1 cellular context compared by ENCODE assay signal in genomic region chr7:118080947-118081346, GRCh38.
A peak's percentile ranks its signal among the peaks of the same experiment; 100 is the strongest.
TF ChIP-seq lines count a peak whose summit lies in the region.

No MANE protein-coding gene starts in this region.

TF ChIP-seq in GM12878, 131 proteins besides CTCF, POLR2A, EP300 and RAD21 (continued from another document and continues in another):
- TF ChIP-seq PRDM15 (CRISPR knock-in tag; IDR thresholded peaks at IDR 0.05), result no peak
- peak; percentile 61 for TF ChIP-seq ZNF384 (IDR thresholded peaks at IDR 0.05; ENCODE audit: borderline replicate concordance, low read depth, low read length)
- no peak for TF ChIP-seq SUPT20H (IDR thresholded peaks at IDR 0.05; ENCODE audit: borderline replicate concordance, control insufficient read depth, low read depth, low read length)
- no peak for TF ChIP-seq ZNF592 (IDR thresholded peaks at IDR 0.05)
- TF ChIP-seq MLLT1 (IDR thresholded peaks at IDR 0.05), result no peak
- peak; percentile 44; the same call in 1 of the 2 replicates for TF ChIP-seq CREB1 (IDR thresholded peaks at IDR 0.05; ENCODE audit: low read depth)
- no peak for TF ChIP-seq ZBTB40 (IDR thresholded peaks at IDR 0.05; ENCODE audit: borderline replicate concordance)
- no peak for TF ChIP-seq MXI1 (IDR thresholded peaks at IDR 0.05; ENCODE audit: low read depth, low read length)
- TF ChIP-seq USF1 (IDR thresholded peaks at IDR 0.05; ENCODE audit: borderline replicate concordance, extremely low read length, insufficient read depth, low read depth, low read length), result no peak
- TF ChIP-seq WRNIP1 (IDR thresholded peaks at IDR 0.05; ENCODE audit: borderline replicate concordance, low read depth, low read length), result no peak
- no peak for TF ChIP-seq CBX5 (IDR thresholded peaks at IDR 0.05; ENCODE audit: low read depth)
- no peak for TF ChIP-seq CUX1 (IDR thresholded peaks at IDR 0.05; ENCODE audit: insufficient replicate concordance, low read depth, low read length)
- no peak for TF ChIP-seq PBX3 (IDR thresholded peaks at IDR 0.05; ENCODE audit: insufficient replicate concordance, low read depth, low read length)
- no peak for TF ChIP-seq NRF1 (conservative IDR thresholded peaks at IDR 0.05; ENCODE audit: low read depth, low read length)
- no peak for TF ChIP-seq IRF3 (IDR thresholded peaks at IDR 0.05)
- TF ChIP-seq RB1 (IDR thresholded peaks at IDR 0.05; ENCODE audit: borderline replicate concordance), result no peak
- no peak for TF ChIP-seq NR2F1 (conservative IDR thresholded peaks at IDR 0.05)
- TF ChIP-seq ATF7 (IDR thresholded peaks at IDR 0.05; ENCODE audit: low read depth), result peak; percentile 43; the same call in 1 of the 2 replicates
- TF ChIP-seq SMAD5 (IDR thresholded peaks at IDR 0.05; ENCODE audit: low read depth), result no peak
- TF ChIP-seq ETV6 (conservative IDR thresholded peaks at IDR 0.05 in 1 of 2, IDR thresholded peaks at IDR 0.05 in 1 of 2; ENCODE audit: borderline replicate concordance in 1 of 2, low read depth in 1 of 2), result no peak
- no peak for TF ChIP-seq SMAD1 (IDR thresholded peaks at IDR 0.05; ENCODE audit: low read depth, partially characterized antibody)
- no peak for TF ChIP-seq ESRRA (IDR thresholded peaks at IDR 0.05; ENCODE audit: low read length)
- peak; percentile 42; the same call in 1 of the 2 replicates for TF ChIP-seq NBN (IDR thresholded peaks at IDR 0.05)
- TF ChIP-seq JUND (IDR thresholded peaks at IDR 0.05; ENCODE audit: low read depth, low read length), result no peak
- TF ChIP-seq ATF3 (IDR thresholded peaks at IDR 0.05; ENCODE audit: borderline replicate concordance, extremely low read depth, low read depth, low read length), result no peak
- peak; percentile 40; the same call in 1 of the 2 replicates for TF ChIP-seq EED (IDR thresholded peaks at IDR 0.05; ENCODE audit: low read depth)
- TF ChIP-seq TCF12 (IDR thresholded peaks at IDR 0.05; ENCODE audit: low read depth, low read length), result no peak
- TF ChIP-seq YBX1 (IDR thresholded peaks at IDR 0.05), result no peak
- TF ChIP-seq POU2F2 (IDR thresholded peaks at IDR 0.05; ENCODE audit: borderline replicate concordance, low read depth, low read length), result peak; percentile 47; the same call in 1 of the 3 replicates
- no peak for TF ChIP-seq KLF5 (IDR thresholded peaks at IDR 0.05; ENCODE audit: partially characterized antibody)
- no peak for TF ChIP-seq FOS (IDR thresholded peaks at IDR 0.05; ENCODE audit: borderline replicate concordance, extremely low read depth, insufficient read length)
- TF ChIP-seq KDM1A (IDR thresholded peaks at IDR 0.05; ENCODE audit: borderline replicate concordance), result no peak
- no peak for TF ChIP-seq BACH1 (IDR thresholded peaks at IDR 0.05; ENCODE audit: borderline replicate concordance)
- TF ChIP-seq TCF7 (IDR thresholded peaks at IDR 0.05; ENCODE audit: borderline replicate concordance), result no peak
- no peak for TF ChIP-seq CHD4 (IDR thresholded peaks at IDR 0.05)
- TF ChIP-seq ZNF24 (IDR thresholded peaks at IDR 0.05), result no peak
- no peak for TF ChIP-seq NFYA (IDR thresholded peaks at IDR 0.05; ENCODE audit: borderline replicate concordance, low read depth, low read length)
